Comparison of ENCODE assay signal across 8 cellular contexts in genomic region chr2:164620873-164621760, GRCh38. TPM values are rescaled to one million over a fixed set of nuclear protein-coding genes. Genes with fewer than 3 reads are reported as not detected.
A peak's percentile ranks its signal among the peaks of the same experiment; 100 is the strongest.
DNase-seq lines count a peak whose midpoint lies in the region; ATAC-seq and TF ChIP-seq lines count a peak whose summit lies in the region.

TSS of gene GRB14 (minus strand) at chr2:164621482. CDS start at chr2:164621309, 173 bp downstream.

- TF ChIP-seq RAD21 in Ishikawa (IDR thresholded peaks at IDR 0.05; ENCODE audit: low read depth): no peak

- no peak for TF ChIP-seq POLR2A in gastrocnemius medialis (IDR thresholded peaks at IDR 0.05)

- ATAC-seq in gastrocnemius medialis: peak; percentile 89 to 90
- ATAC-seq in GM21825 (IDR thresholded peaks at IDR 0.05; ENCODE audit: unreplicated experiment): no peak

- H3K36me3 ChIP-seq in adipocyte (ENCODE audit: control insufficient read depth, insufficient read depth, low read length, severe bottlenecking): no peaks in the 10 kb centered on the region
- H3K36me3 ChIP-seq in gastrocnemius medialis: no peaks in the 10 kb centered on the region

- no peak within 1 kb of the TSS for H3K9ac ChIP-seq in adipocyte (ENCODE audit: low read length)

- H3K4me1 ChIP-seq in adipocyte (ENCODE audit: control insufficient read depth, insufficient read depth, low read length) (peaks cover 14% of the 10 kb centered on the region), gastrocnemius medialis (peaks cover 0 to 6% of the 10 kb centered on the region in 2 donors)

- no peak for TF ChIP-seq CTCF in gastrocnemius medialis (IDR thresholded peaks at IDR 0.05 in 4 of 5, conservative IDR thresholded peaks at IDR 0.05 in 1 of 5)

- H3K27ac ChIP-seq in gastrocnemius medialis: peak within 1 kb of the TSS in 3 of 4 donors; percentile 26 to 84 (median 61)

- H3K4me3 ChIP-seq in adipocyte (ENCODE audit: low read length) (peak within 1 kb of the TSS; percentile 81), iPS-18c (ENCODE audit: insufficient read depth, low read depth, low read length) (peak within 1 kb of the TSS; percentile 80), gastrocnemius medialis (peak within 1 kb of the TSS; percentile 44 to 81 (median 64))

- in situ Hi-C loops in gastrocnemius medialis (cut with MboI; ENCODE audit: low sequenced_read_pairs in 4 of 4): no loop called here

- H3K27me3 ChIP-seq in adipocyte (replicated peaks; ENCODE audit: control insufficient read depth, insufficient read depth, low read length) (no peaks in the 10 kb centered on the region), gastrocnemius medialis (no peaks in the 10 kb centered on the region)

- intact Hi-C loops in gastrocnemius medialis (cut with DNase I; ENCODE audit: low total_unique reads): no loop called here

- H3K9me3 ChIP-seq in adipocyte (ENCODE audit: control insufficient read depth, low read length) (no peaks in the 10 kb centered on the region), iPS-18c (ENCODE audit: control insufficient read depth, insufficient read depth, low read length) (no peaks in the 10 kb centered on the region), gastrocnemius medialis (no peaks in the 10 kb centered on the region)

- peak; percentile 74 for DNase-seq in D341Med (ENCODE audit: low spot score)
- DNase-seq in adipocyte (ENCODE audit: low read depth): peak; percentile 46
- peak; percentile 28 to 34 for DNase-seq in gastrocnemius medialis
- no peak for DNase-seq in NCI-H2107 treated with DMSO at 0.1 percent for 48 hours (lab: John Stamatoyannopoulos, UW; ENCODE audit: unreplicated experiment)
- no peak for DNase-seq in activated CD4-positive, alpha-beta T cell treated with anti-CD3 and anti-CD28 coated beads for 4 hours

- peak; percentile 18; the same call in 1 of the 2 replicates for TF ChIP-seq EP300 in Ishikawa (IDR thresholded peaks at IDR 0.05; ENCODE audit: borderline replicate concordance)

TF ChIP-seq in Ishikawa, 13 proteins besides CTCF, POLR2A, EP300 and RAD21:
- TF ChIP-seq TAF1 (IDR thresholded peaks at IDR 0.05; ENCODE audit: low read depth) (no peak), TEAD4 (IDR thresholded peaks at IDR 0.05) (peak; percentile 31; the same call in 1 of the 2 replicates), MAX (IDR thresholded peaks at IDR 0.05) (peak; percentile 68), USF1 (IDR thresholded peaks at IDR 0.05) (no peak), NFIC (IDR thresholded peaks at IDR 0.05) (no peak; the same call in none of the 2 replicates), FOXM1 (IDR thresholded peaks at IDR 0.05; ENCODE audit: borderline replicate concordance, low read depth) (no peak), YY1 (IDR thresholded peaks at IDR 0.05; ENCODE audit: low read depth) (no peak), REST (IDR thresholded peaks at IDR 0.05; ENCODE audit: low read depth) (no peak), ZBTB7A (IDR thresholded peaks at IDR 0.05; ENCODE audit: low read depth) (peak; percentile 86), CREB1 (IDR thresholded peaks at IDR 0.05; ENCODE audit: low read depth) (no peak), EGR1 (IDR thresholded peaks at IDR 0.05) (peak; percentile 92), TCF12 (IDR thresholded peaks at IDR 0.05; ENCODE audit: low read depth) (peak; percentile 15; the same call in 1 of the 2 replicates)

RNA-seq across cellular contexts. Expression of gene GRB14, which starts in this region (rescaled TPM):
- 10 to 100 TPM in 1 of 4 donors, 1 to 10 TPM in 3; 2.1 to 14.9 (median 3.4) TPM for total RNA-seq in gastrocnemius medialis

Comparison
In these comparisons a context has a peak if more than half of its experiments do, and no peak if none do; other contexts are left out.
1. DNase-seq: peak in D341Med (single experiment), adipocyte (single experiment) and gastrocnemius medialis (2 of 2); none in NCI-H2107 treated with DMSO at 0.1 percent for 48 hours (single experiment) and activated CD4-positive, alpha-beta T cell treated with anti-CD3 and anti-CD28 coated beads for 4 hours (0 of 2).
2. Peak in every context shown above with its lines, with median percentiles within 50 percentile points of each other: H3K4me3 ChIP-seq.